8 cellular contexts compared by ENCODE assay signal in genomic region chr15:64151727-64152506, GRCh38. TPM values are rescaled to one million over a fixed set of nuclear protein-coding genes. Genes with fewer than 3 reads are reported as not detected.
DNase-seq lines count a peak whose midpoint lies in the region; ATAC-seq and TF ChIP-seq lines count a peak whose summit lies in the region.

TSS of gene SNX22 (plus strand) at chr15:64151731. CDS start at chr15:64151776, 45 bp downstream.

- no peak within 1 kb of the TSS for H3K27ac ChIP-seq in SK-N-SH (ENCODE audit: low read depth in 2 of 2, low read length in 1 of 2)

- H3K79me2 ChIP-seq in SK-N-SH (ENCODE audit: insufficient read depth) = no peaks in the 10 kb centered on the region

- H3K4me3 ChIP-seq in SK-N-SH (ENCODE audit: low read depth in 2 of 2, low read length in 1 of 2) = peak within 1 kb of the TSS; percentile 57 to 58

- WGBS in SK-N-SH (ENCODE audit: low lambda C conversion rate) = no CpG with 5 or more reads among the region's 83 CpGs

- no peaks in the 10 kb centered on the region for H3K9me2 ChIP-seq in SK-N-SH

- no peak within 1 kb of the TSS for H3K27ac Mint-ChIP-seq in effector memory CD8-positive, alpha-beta T cell
- H3K27ac Mint-ChIP-seq in natural killer cell treated with Interleukin-12 subunit alpha and Interleukin-12 subunit beta and Interleukin-15 and Interleukin-18, amount 100 ng/mL, for 72 hours = peak within 1 kb of the TSS in 1 of 2 donors; percentile 60

- no peaks in the 10 kb centered on the region for H3K9me3 ChIP-seq in SK-N-SH

- peaks cover 8 to 25% of the 10 kb centered on the region in 2 experiments for H3K36me3 ChIP-seq in SK-N-SH (replicated peaks in 1 of 2; ENCODE audit: control insufficient read depth in 1 of 2, insufficient read depth in 2 of 2, low read length in 1 of 2)

- peak within 1 kb of the TSS; percentile 69 to 70 for H3K4me3 Mint-ChIP-seq in effector memory CD8-positive, alpha-beta T cell
- peak within 1 kb of the TSS; percentile 74 for H3K4me3 Mint-ChIP-seq in natural killer cell treated with Interleukin-12 subunit alpha and Interleukin-12 subunit beta and Interleukin-15 and Interleukin-18, amount 100 ng/mL, for 72 hours

- H3K4me1 ChIP-seq in SK-N-SH (ENCODE audit: control insufficient read depth in 1 of 2, insufficient read depth in 2 of 2, low read depth in 1 of 2, low read length in 1 of 2) = peaks cover 0 to 26% of the 10 kb centered on the region in 2 experiments; a peak in 1 of 4 replicates

- peaks cover 8 to 21% of the 10 kb centered on the region in 2 donors for H3K27me3 Mint-ChIP-seq in effector memory CD8-positive, alpha-beta T cell
- H3K27me3 Mint-ChIP-seq in natural killer cell treated with Interleukin-12 subunit alpha and Interleukin-12 subunit beta and Interleukin-15 and Interleukin-18, amount 100 ng/mL, for 72 hours = peaks cover 0 to 9% of the 10 kb centered on the region in 2 donors

- peaks cover 14% of the 10 kb centered on the region; the same call in 1 of the 2 replicates for H4K20me1 ChIP-seq in SK-N-SH (ENCODE audit: insufficient read depth)

- no peaks in the 10 kb centered on the region for H3K9me3 Mint-ChIP-seq in effector memory CD8-positive, alpha-beta T cell
- H3K9me3 Mint-ChIP-seq in natural killer cell treated with Interleukin-12 subunit alpha and Interleukin-12 subunit beta and Interleukin-15 and Interleukin-18, amount 100 ng/mL, for 72 hours = no peaks in the 10 kb centered on the region

- peak within 1 kb of the TSS; percentile 78; the same call in 1 of the 2 replicates for H2AFZ ChIP-seq in SK-N-SH (ENCODE audit: low read depth)

- CTCF ChIA-PET in SK-N-SH (lab: Yijun Ruan, JAX) = interaction anchor here (0.7 to 4.3 kb wide), 6 partner anchors 11 to 235 kb away, joined by 3 to 42 read pairs (median 15); partner anchors contain the start of genes CIAO2A, CSNK1G1, PPIB and TRIP4

- DNase-seq in DMS79 (lab: John Stamatoyannopoulos, UW) (peak; percentile 1), DMS79 treated with DMSO at 0.1 percent for 48 hours (lab: John Stamatoyannopoulos, UW) (no peak), SK-N-SH (peak; percentile 71), NCI-H774 (lab: John Stamatoyannopoulos, UW) (no peak)
- DNase-seq in effector memory CD8-positive, alpha-beta T cell = peak in 2 of 3 experiments; percentile 23
- DNase-seq in natural killer cell treated with Interleukin-12 subunit alpha and Interleukin-12 subunit beta and Interleukin-15 and Interleukin-18, amount 100 ng/mL, for 72 hours (ENCODE audit: low spot score) = no peak

- TF ChIP-seq EP300 in SK-N-SH (IDR thresholded peaks at IDR 0.05; ENCODE audit: borderline replicate concordance in 1 of 2, low read depth in 1 of 2, low read length in 1 of 2) = no peak

- H3K36me3 Mint-ChIP-seq in effector memory CD8-positive, alpha-beta T cell (ENCODE audit: insufficient read depth) = peaks cover 39% of the 10 kb centered on the region
- peaks cover 5% of the 10 kb centered on the region for H3K36me3 Mint-ChIP-seq in natural killer cell treated with Interleukin-12 subunit alpha and Interleukin-12 subunit beta and Interleukin-15 and Interleukin-18, amount 100 ng/mL, for 72 hours

- POLR2A ChIA-PET in SK-N-SH (lab: Yijun Ruan, JAX) = interaction anchor here (1.5 to 3.5 kb wide), 2 partner anchors 11 to 58 kb away, joined by 4 to 24 read pairs; partner anchors contain the start of genes CIAO2A and PPIB

- peak within 1 kb of the TSS; percentile 80 for H3K4me2 ChIP-seq in SK-N-SH

- no peak for TF ChIP-seq RAD21 in SK-N-SH (IDR thresholded peaks at IDR 0.05; ENCODE audit: low read length)

- ATAC-seq in HG02571 (IDR thresholded peaks at IDR 0.05; ENCODE audit: unreplicated experiment) (peak; percentile 4), HG03159 (IDR thresholded peaks at IDR 0.05; ENCODE audit: unreplicated experiment) (no peak)
- peak; percentile 35 for ATAC-seq in effector memory CD8-positive, alpha-beta T cell (replicated peaks)
- peak; percentile 3 to 22 for ATAC-seq in natural killer cell treated with Interleukin-12 subunit alpha and Interleukin-12 subunit beta and Interleukin-15 and Interleukin-18, amount 100 ng/mL, for 72 hours

- no peaks in the 10 kb centered on the region for H3K27me3 ChIP-seq in SK-N-SH (ENCODE audit: insufficient read depth)

- TF ChIP-seq CTCF in SK-N-SH (IDR thresholded peaks at IDR 0.05) = no peak

- H3K9ac ChIP-seq in SK-N-SH = no peak within 1 kb of the TSS

- H3K4me1 Mint-ChIP-seq in effector memory CD8-positive, alpha-beta T cell (ENCODE audit: low read depth in 2 of 2) = peaks cover 20 to 27% of the 10 kb centered on the region in 2 donors
- H3K4me1 Mint-ChIP-seq in natural killer cell treated with Interleukin-12 subunit alpha and Interleukin-12 subunit beta and Interleukin-15 and Interleukin-18, amount 100 ng/mL, for 72 hours (ENCODE audit: low read depth in 2 of 2) = peaks cover 10 to 18% of the 10 kb centered on the region in 2 donors

- H3F3A ChIP-seq in SK-N-SH (replicated peaks; ENCODE audit: insufficient read depth) = peaks cover 40% of the 10 kb centered on the region

TF ChIP-seq in SK-N-SH, 30 proteins besides CTCF, POLR2A, EP300 and RAD21:
- no peak for TF ChIP-seq RFX5 (IDR thresholded peaks at IDR 0.05; ENCODE audit: low read length)
- TF ChIP-seq, protein P1, sequence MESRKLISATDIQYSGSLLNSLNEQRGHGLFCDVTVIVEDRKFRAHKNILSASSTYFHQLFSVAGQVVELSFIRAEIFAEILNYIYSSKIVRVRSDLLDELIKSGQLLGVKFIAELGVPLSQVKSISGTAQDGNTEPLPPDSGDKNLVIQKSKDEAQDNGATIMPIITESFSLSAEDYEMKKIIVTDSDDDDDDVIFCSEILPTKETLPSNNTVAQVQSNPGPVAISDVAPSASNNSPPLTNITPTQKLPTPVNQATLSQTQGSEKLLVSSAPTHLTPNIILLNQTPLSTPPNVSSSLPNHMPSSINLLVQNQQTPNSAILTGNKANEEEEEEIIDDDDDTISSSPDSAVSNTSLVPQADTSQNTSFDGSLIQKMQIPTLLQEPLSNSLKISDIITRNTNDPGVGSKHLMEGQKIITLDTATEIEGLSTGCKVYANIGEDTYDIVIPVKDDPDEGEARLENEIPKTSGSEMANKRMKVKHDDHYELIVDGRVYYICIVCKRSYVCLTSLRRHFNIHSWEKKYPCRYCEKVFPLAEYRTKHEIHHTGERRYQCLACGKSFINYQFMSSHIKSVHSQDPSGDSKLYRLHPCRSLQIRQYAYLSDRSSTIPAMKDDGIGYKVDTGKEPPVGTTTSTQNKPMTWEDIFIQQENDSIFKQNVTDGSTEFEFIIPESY (IDR thresholded peaks at IDR 0.05; ENCODE audit: borderline replicate concordance, low read depth) = no peak

RNA-seq across cellular contexts. Expression of gene SNX22, which starts in this region (rescaled TPM):
- polyA plus RNA-seq in SK-N-SH (2012; rRNA removed) = 0.94 and 1.2 TPM in 2 replicates
- 0.31 and 0.42 TPM in 2 replicates for polyA plus RNA-seq in SK-N-SH (2012; cell fraction: cytosol; rRNA removed)
- polyA plus RNA-seq in SK-N-SH (2012; cell fraction: nucleus; rRNA removed) = 4.0 and 4.1 TPM in 2 replicates
- under 1 TPM in 1 of 2 donors, not detected in 1; 0.07 TPM for total RNA-seq in natural killer cell treated with Interleukin-12 subunit alpha and Interleukin-12 subunit beta and Interleukin-15 and Interleukin-18, amount 100 ng/mL, for 72 hours

Comparison
In these comparisons a context has a peak if more than half of its experiments do, and no peak if none do; other contexts are left out.
1. DNase-seq: peak in DMS79 (single experiment), SK-N-SH (single experiment) and effector memory CD8-positive, alpha-beta T cell (2 of 3); none in DMS79 treated with DMSO at 0.1 percent for 48 hours (single experiment), natural killer cell treated with Interleukin-12 subunit alpha and Interleukin-12 subunit beta and Interleukin-15 and Interleukin-18, amount 100 ng/mL, for 72 hours (single experiment) and NCI-H774 (single experiment).
2. Peak in ATAC-seq in natural killer cell treated with Interleukin-12 subunit alpha and Interleukin-12 subunit beta and Interleukin-15 and Interleukin-18, amount 100 ng/mL, for 72 hours; RNA of the gene not detected or under 1 TPM.